In genomic region chr13:50544226-50544625, GRCh38 we compare ENCODE assay signal across 16 cellular contexts.
"Had no signal": no experiment of that assay in that cellular context is flagged by ENCODE, and none has a peak within 500 bp of the region (broad histone marks: within the 10 kb centered on the region; RNA-seq: fewer than 3 reads in every experiment).

No MANE protein-coding gene starts in this region.

- H3K9me3 ChIP-seq: body of pancreas, esophagus muscularis mucosa, ovary, psoas muscle had no signal

- H3K4me1 ChIP-seq: body of pancreas had no signal

- H3K36me3 Mint-ChIP-seq: activated CD4-positive, alpha-beta memory T cell treated with anti-CD3 and anti-CD28 coated beads for 36 hours; activated CD8-positive, alpha-beta memory T cell treated with anti-CD3 and anti-CD28 coated beads, Interleukin-2, amount 10 ng/mL, durations not matched to agents 7 days and 5 days; activated naive CD8-positive, alpha-beta T cell treated with anti-CD3 and anti-CD28 coated beads for 36 hours had no signal

- DNase-seq: activated CD4-positive, alpha-beta memory T cell treated with anti-CD3 and anti-CD28 coated beads for 36 hours; activated CD4-positive, alpha-beta T cell treated with anti-CD3 and anti-CD28 coated beads for 4 hours; activated CD8-positive, alpha-beta memory T cell treated with anti-CD3 and anti-CD28 coated beads, Interleukin-2, amount 10 ng/mL, durations not matched to agents 7 days and 5 days; activated naive CD4-positive, alpha-beta T cell; activated naive CD8-positive, alpha-beta T cell treated with anti-CD3 and anti-CD28 coated beads for 36 hours; body of pancreas; effector CD8-positive, alpha-beta T cell; heart right ventricle; nephron progenitor cell; ovary; stimulated activated naive CD4-positive, alpha-beta T cell; T-helper 2 cell had no signal

- H3K36me3 ChIP-seq: esophagus muscularis mucosa, heart right ventricle, ovary had no signal

- H3K27ac Mint-ChIP-seq: activated CD4-positive, alpha-beta memory T cell treated with anti-CD3 and anti-CD28 coated beads for 36 hours; activated CD8-positive, alpha-beta memory T cell treated with anti-CD3 and anti-CD28 coated beads, Interleukin-2, amount 10 ng/mL, durations not matched to agents 7 days and 5 days; activated naive CD8-positive, alpha-beta T cell treated with anti-CD3 and anti-CD28 coated beads for 36 hours had no signal

- ATAC-seq: activated CD8-positive, alpha-beta memory T cell treated with anti-CD3 and anti-CD28 coated beads, Interleukin-2, amount 10 ng/mL, durations not matched to agents 7 days and 5 days; body of pancreas; heart right ventricle had no signal

- H3K27me3 Mint-ChIP-seq: activated CD4-positive, alpha-beta memory T cell treated with anti-CD3 and anti-CD28 coated beads for 36 hours had no signal

- H3K4me3 Mint-ChIP-seq: activated CD4-positive, alpha-beta memory T cell treated with anti-CD3 and anti-CD28 coated beads for 36 hours; activated CD8-positive, alpha-beta memory T cell treated with anti-CD3 and anti-CD28 coated beads, Interleukin-2, amount 10 ng/mL, durations not matched to agents 7 days and 5 days; activated naive CD8-positive, alpha-beta T cell treated with anti-CD3 and anti-CD28 coated beads for 36 hours; mesothelial cell of epicardium had no signal

- H3K4me3 ChIP-seq: body of pancreas, esophagus muscularis mucosa, heart right ventricle, lung, ovary, psoas muscle had no signal

- H3K27ac ChIP-seq: body of pancreas, esophagus muscularis mucosa, heart right ventricle, ovary, psoas muscle had no signal

- H3K27me3 ChIP-seq: body of pancreas, esophagus muscularis mucosa, heart right ventricle, ovary had no signal

- H3K9me3 Mint-ChIP-seq: activated CD4-positive, alpha-beta memory T cell treated with anti-CD3 and anti-CD28 coated beads for 36 hours; activated naive CD8-positive, alpha-beta T cell treated with anti-CD3 and anti-CD28 coated beads for 36 hours had no signal

- H3K4me1 Mint-ChIP-seq: activated CD8-positive, alpha-beta memory T cell treated with anti-CD3 and anti-CD28 coated beads, Interleukin-2, amount 10 ng/mL, durations not matched to agents 7 days and 5 days; activated naive CD8-positive, alpha-beta T cell treated with anti-CD3 and anti-CD28 coated beads for 36 hours had no signal
